In the genomic region with DNA sequence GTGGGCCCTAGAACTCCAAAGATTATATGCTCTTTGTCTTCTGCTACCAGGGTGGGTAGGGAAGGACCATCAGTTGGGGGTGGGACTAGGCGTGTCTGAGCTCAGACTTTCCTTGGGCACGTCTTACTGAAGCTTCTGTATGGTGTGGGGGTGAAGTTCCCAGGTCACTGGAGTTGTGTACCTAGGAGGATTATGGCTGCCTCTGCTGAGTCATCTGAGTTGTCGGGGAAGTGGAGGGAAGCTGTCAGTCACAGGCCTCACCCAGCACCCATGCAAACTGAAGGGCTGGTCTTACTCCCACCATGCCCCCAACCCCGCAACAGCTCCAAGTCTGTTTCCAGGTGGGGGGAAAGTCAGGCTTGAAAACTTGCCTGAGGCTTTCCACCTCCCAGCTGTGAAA, we compare ENCODE assay signal across 33 cellular contexts.
"Had no signal": no experiment of that assay in that cellular context is flagged by ENCODE, and none has a peak within 500 bp of the region (broad histone marks: within the 10 kb centered on the region; RNA-seq: fewer than 3 reads in every experiment).

No MANE protein-coding gene starts in this region.

- H3K4me1 ChIP-seq: adrenal gland, ascending aorta, body of pancreas, breast epithelium had no signal

- H3K9me3 ChIP-seq: adrenal gland, ascending aorta, body of pancreas had no signal

- ATAC-seq: activated naive CD4-positive, alpha-beta T cell treated with anti-CD3 and anti-CD28 coated beads, Interleukin-2, amount 50 U/mL, for 72 hours; activated naive CD8-positive, alpha-beta T cell treated with anti-CD3 and anti-CD28 coated beads, Interleukin-2, amount 50 U/mL, for 24 hours; activated T-cell treated with anti-CD3 and anti-CD28 coated beads, Interleukin-2, amount 50 U/mL, for 4 hours; activated T-cell treated with anti-CD3 and anti-CD28 coated beads, Interleukin-2, amount 50 U/mL, for 72 hours; activated T-helper 17 cell treated with anti-CD3 and anti-CD28 coated beads, Interleukin-2, amount 50 U/mL, for 72 hours; body of pancreas had no signal

- H3K27me3 ChIP-seq: adrenal gland, ascending aorta, body of pancreas, brain microvascular endothelial cell, breast epithelium, cardiac muscle cell had no signal

- H3K4me3 ChIP-seq: adrenal gland, ascending aorta, body of pancreas, breast epithelium, cardiac muscle cell had no signal

- FAIRE-seq: astrocyte had no signal

- DNase-seq: activated effector memory CD4-positive, alpha-beta T cell treated with anti-CD3 and anti-CD28 coated beads, Interleukin-2, amount 50 U/mL, for 16 hours; activated effector memory CD4-positive, alpha-beta T cell treated with Interleukin-2 at 50 U/mL for 16 hours; activated gamma-delta T cell; activated gamma-delta T cell treated with Interleukin-2 at 50 U/mL for 16 hours; activated naive CD4-positive, alpha-beta T cell; activated naive CD4-positive, alpha-beta T cell treated with anti-CD3 and anti-CD28 coated beads for 36 hours; activated naive CD4-positive, alpha-beta T cell treated with anti-CD3 and anti-CD28 coated beads, Interleukin-2, amount 10 ng/mL, durations not matched to agents 7 days and 5 days; activated naive CD4-positive, alpha-beta T cell treated with anti-CD3 and anti-CD28 coated beads, Interleukin-2, amount 50 U/mL, for 16 hours; activated naive CD4-positive, alpha-beta T cell treated with Interleukin-2 at 50 U/mL for 16 hours; activated naive CD8-positive, alpha-beta T cell treated with anti-CD3 and anti-CD28 coated beads for 36 hours; activated naive CD8-positive, alpha-beta T cell treated with anti-CD3 and anti-CD28 coated beads, Interleukin-2, amount 10 ng/mL, durations not matched to agents 7 days and 5 days; activated naive CD8-positive, alpha-beta T cell treated with anti-CD3 and anti-CD28 coated beads, Interleukin-2, amount 50 U/mL, for 24 hours; activated T-cell treated with anti-CD3 and anti-CD28 coated beads, Interleukin-2, amount 50 U/mL, for 1 hour; activated T-cell treated with anti-CD3 and anti-CD28 coated beads, Interleukin-2, amount 50 U/mL, for 24 hours; activated T-cell treated with anti-CD3 and anti-CD28 coated beads, Interleukin-2, amount 50 U/mL, for 4 hours; activated T-cell treated with anti-CD3 and anti-CD28 coated beads, Interleukin-2, amount 50 U/mL, for 48 hours; activated T-cell treated with anti-CD3 and anti-CD28 coated beads, Interleukin-2, amount 50 U/mL, for 72 hours; adrenal gland; amniotic stem cell; amygdala; anterior cingulate cortex; aorta; body of pancreas; brain microvascular endothelial cell; caudate nucleus; central memory CD4-positive, alpha-beta T cell; cerebellar nuclear complex had no signal

- H3K36me3 ChIP-seq: adrenal gland, ascending aorta, brain microvascular endothelial cell, breast epithelium, cardiac muscle cell had no signal

- H3K27ac ChIP-seq: adrenal gland, ascending aorta, body of pancreas, brain microvascular endothelial cell, breast epithelium, cardiac muscle cell had no signal
